ENCODE assay signal across 7 cellular contexts in genomic region chr19:50141921-50142320, GRCh38. TPM values are rescaled to one million over a fixed set of nuclear protein-coding genes. Genes with fewer than 3 reads are reported as not detected.
"Had no signal": no experiment of that assay in that cellular context is flagged by ENCODE, and none has a peak within 500 bp of the region (broad histone marks: within the 10 kb centered on the region; RNA-seq: fewer than 3 reads in every experiment).

No MANE protein-coding gene starts in this region.

RNA-seq across cellular contexts. Expression of gene IZUMO2, which starts 21.2 kb away (rescaled TPM):
- total RNA-seq: HepG2, HT1080, IMR-90, M059J, OCI-LY7, Right ventricle myocardium superior, SJSA1 had no signal
- polyA plus RNA-seq: HepG2, IMR-90 had no signal
